Comparison of ENCODE assay signal across 8 cellular contexts in the genomic region with DNA sequence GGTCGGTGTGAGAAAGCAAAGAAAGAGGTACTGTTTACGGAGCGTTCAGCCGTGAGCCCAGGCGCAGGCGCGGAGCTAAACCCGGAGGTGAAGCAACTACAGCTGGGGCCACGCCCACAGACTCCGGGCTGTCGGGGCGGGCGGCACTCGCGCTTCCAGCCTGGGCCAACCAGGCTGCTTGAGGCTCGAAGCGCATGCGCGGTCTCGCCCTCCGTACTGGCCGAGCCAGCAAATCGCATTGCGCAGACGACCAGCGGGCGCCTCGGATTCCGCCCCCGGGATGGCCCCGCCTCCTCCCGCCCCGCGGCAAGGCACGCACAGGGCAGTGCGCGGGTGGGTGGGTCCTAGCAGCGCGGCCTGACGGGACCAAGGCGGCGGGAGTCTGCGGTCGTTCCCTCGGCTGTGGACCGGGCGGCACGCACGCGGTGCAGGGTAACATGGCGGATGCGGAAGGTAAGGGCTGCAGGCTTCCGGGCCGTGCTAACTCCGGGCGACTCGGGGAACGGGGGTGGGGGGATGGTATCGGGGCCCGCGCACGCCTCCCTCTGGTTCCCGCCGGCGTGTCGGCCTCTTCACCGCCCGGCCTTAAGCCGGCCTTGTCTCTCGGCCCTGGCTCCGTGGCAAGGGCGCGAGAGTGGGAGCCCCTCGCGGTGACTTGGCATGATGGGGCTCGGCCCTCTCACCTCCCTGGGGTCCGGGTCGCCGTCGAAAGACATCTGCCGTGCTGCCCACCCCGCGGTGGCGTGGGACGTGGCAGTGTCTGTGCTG. TPM values are rescaled to one million over a fixed set of nuclear protein-coding genes. Genes with fewer than 3 reads are reported as not detected.
A peak's percentile ranks its signal among the peaks of the same experiment; 100 is the strongest.
DNase-seq lines count a peak whose midpoint lies in the region; TF ChIP-seq lines count a peak whose summit lies in the region.

A gene (plus strand): TSS at position 336 of the 768 bp plus-strand sequence. CDS start 102 bp downstream, at position 438.

- peak within 1 kb of the TSS; percentile 88 for H3K4me3 Mint-ChIP-seq in activated T-helper 2 cell treated with anti-CD3 and anti-CD28 coated beads, Interferon-gamma antibody, Interleukin-2, Interleukin-4, amounts not matched to agents 10 μg/mL and 5 μg/mL and 100 μg/mL, durations not matched to agents 14 hours and 24 hours and 36 hours (ENCODE audit: low read depth)
- peak within 1 kb of the TSS; percentile 88 to 92 (median 92) for H3K4me3 Mint-ChIP-seq in nephron
- H3K4me3 Mint-ChIP-seq in stimulated activated naive CD8-positive, alpha-beta T cell treated with anti-CD3 and anti-CD28 coated beads, Interleukin-15, Interleukin-2, amounts not matched to agents 100 ng/mL and 50 ng/mL, for 24 hours: peak within 1 kb of the TSS; percentile 87

- peak within 1 kb of the TSS; percentile 82 for H3K27ac ChIP-seq in RWPE1

- peaks cover 19% of the 10 kb centered on the region for H3K4me1 Mint-ChIP-seq in activated T-helper 2 cell treated with anti-CD3 and anti-CD28 coated beads, Interferon-gamma antibody, Interleukin-2, Interleukin-4, amounts not matched to agents 10 μg/mL and 5 μg/mL and 100 μg/mL, durations not matched to agents 14 hours and 24 hours and 36 hours (ENCODE audit: low read depth)
- H3K4me1 Mint-ChIP-seq in nephron: peaks cover 14% of the 10 kb centered on the region
- H3K4me1 Mint-ChIP-seq in stimulated activated naive CD8-positive, alpha-beta T cell treated with anti-CD3 and anti-CD28 coated beads, Interleukin-15, Interleukin-2, amounts not matched to agents 100 ng/mL and 50 ng/mL, for 24 hours (ENCODE audit: low read depth): peaks cover 43% of the 10 kb centered on the region

- peaks cover 34% of the 10 kb centered on the region for H3K36me3 Mint-ChIP-seq in activated T-helper 2 cell treated with anti-CD3 and anti-CD28 coated beads, Interferon-gamma antibody, Interleukin-2, Interleukin-4, amounts not matched to agents 10 μg/mL and 5 μg/mL and 100 μg/mL, durations not matched to agents 14 hours and 24 hours and 36 hours (ENCODE audit: low read depth)
- peaks cover 23% of the 10 kb centered on the region for H3K36me3 Mint-ChIP-seq in nephron (ENCODE audit: low read depth)
- peaks cover 30% of the 10 kb centered on the region for H3K36me3 Mint-ChIP-seq in stimulated activated naive CD8-positive, alpha-beta T cell treated with anti-CD3 and anti-CD28 coated beads, Interleukin-15, Interleukin-2, amounts not matched to agents 100 ng/mL and 50 ng/mL, for 24 hours (ENCODE audit: low read depth)

- POLR2A ChIA-PET in RWPE1 (lab: Yijun Ruan, JAX; ENCODE audit: low non-redundant PET): interaction anchor here (1.2 kb wide), 1 partner anchor 12 kb away, joined by 3 read pairs; a partner anchor contains a TSS

- intact Hi-C loops in activated T-helper 2 cell treated with anti-CD3 and anti-CD28 coated beads, Interferon-gamma antibody, Interleukin-2, Interleukin-4, amounts not matched to agents 10 μg/mL and 5 μg/mL and 100 μg/mL, durations not matched to agents 14 hours and 24 hours and 36 hours (cut with micrococcal nuclease): loop anchor here (2.0 to 5.0 kb wide), 2 partner anchors 42 to 80 kb away; a partner anchor contains a TSS

- H3K4me3 ChIP-seq in LNCaP clone FGC (ENCODE audit: low read depth, low read length) (peak within 1 kb of the TSS; percentile 83), fibroblast of pulmonary artery (replicated peaks; ENCODE audit: low read depth, low read length) (peak within 1 kb of the TSS; percentile 69)

- CTCF ChIA-PET in RWPE1 (lab: Yijun Ruan, JAX): no interaction called here

- H3K9me3 Mint-ChIP-seq in activated T-helper 2 cell treated with anti-CD3 and anti-CD28 coated beads, Interferon-gamma antibody, Interleukin-2, Interleukin-4, amounts not matched to agents 10 μg/mL and 5 μg/mL and 100 μg/mL, durations not matched to agents 14 hours and 24 hours and 36 hours: no peaks in the 10 kb centered on the region
- H3K9me3 Mint-ChIP-seq in nephron: peaks cover 3% of the 10 kb centered on the region
- H3K9me3 Mint-ChIP-seq in stimulated activated naive CD8-positive, alpha-beta T cell treated with anti-CD3 and anti-CD28 coated beads, Interleukin-15, Interleukin-2, amounts not matched to agents 100 ng/mL and 50 ng/mL, for 24 hours: no peaks in the 10 kb centered on the region

- H3K27me3 Mint-ChIP-seq in activated T-helper 2 cell treated with anti-CD3 and anti-CD28 coated beads, Interferon-gamma antibody, Interleukin-2, Interleukin-4, amounts not matched to agents 10 μg/mL and 5 μg/mL and 100 μg/mL, durations not matched to agents 14 hours and 24 hours and 36 hours (ENCODE audit: low read depth): no peaks in the 10 kb centered on the region
- H3K27me3 Mint-ChIP-seq in nephron (ENCODE audit: low read depth): no peaks in the 10 kb centered on the region
- no peaks in the 10 kb centered on the region for H3K27me3 Mint-ChIP-seq in stimulated activated naive CD8-positive, alpha-beta T cell treated with anti-CD3 and anti-CD28 coated beads, Interleukin-15, Interleukin-2, amounts not matched to agents 100 ng/mL and 50 ng/mL, for 24 hours

- peak within 1 kb of the TSS; percentile 91 for H3K27ac Mint-ChIP-seq in activated T-helper 2 cell treated with anti-CD3 and anti-CD28 coated beads, Interferon-gamma antibody, Interleukin-2, Interleukin-4, amounts not matched to agents 10 μg/mL and 5 μg/mL and 100 μg/mL, durations not matched to agents 14 hours and 24 hours and 36 hours
- H3K27ac Mint-ChIP-seq in nephron: peak within 1 kb of the TSS; percentile 96 to 98 (median 96)
- H3K27ac Mint-ChIP-seq in stimulated activated naive CD8-positive, alpha-beta T cell treated with anti-CD3 and anti-CD28 coated beads, Interleukin-15, Interleukin-2, amounts not matched to agents 100 ng/mL and 50 ng/mL, for 24 hours: peak within 1 kb of the TSS; percentile 94

- DNase-seq in EL (peak; percentile 93), GOT3 (lab: John Stamatoyannopoulos, UW) (peak; percentile 87), LNCaP clone FGC (ENCODE audit: low read depth) (peak; percentile 87), RWPE1 (ENCODE audit: low spot score) (peak; percentile 88), fibroblast of pulmonary artery (ENCODE audit: low read depth) (peak; percentile 96)
- DNase-seq in activated T-helper 2 cell treated with anti-CD3 and anti-CD28 coated beads, Interferon-gamma antibody, Interleukin-2, Interleukin-4, amounts not matched to agents 10 μg/mL and 5 μg/mL and 100 μg/mL, durations not matched to agents 14 hours and 24 hours and 36 hours (ENCODE audit: low spot score): peak; percentile 94

- 0 out of 2 replicates have a peak, but pooled peaks have one; percentile 0 for TF ChIP-seq CTCF in LNCaP clone FGC (IDR thresholded peaks at IDR 0.05; ENCODE audit: control insufficient read depth, extremely low read depth, insufficient read depth)
- TF ChIP-seq CTCF in RWPE1 (conservative IDR thresholded peaks at IDR 0.05; ENCODE audit: low read depth): peak; percentile 13; the same call in 1 of the 2 replicates
- TF ChIP-seq CTCF in fibroblast of pulmonary artery (IDR thresholded peaks at IDR 0.05; ENCODE audit: low read length, missing control alignments): no peak
- peak in 1 of 3 experiments; percentile 14 for TF ChIP-seq CTCF in nephron (IDR thresholded peaks at IDR 0.05; ENCODE audit: unreplicated experiment in 3 of 3)

RNA-seq across cellular contexts. Expression of the gene that starts here (rescaled TPM):
- 150 TPM in 2 replicates for total RNA-seq in activated T-helper 2 cell treated with anti-CD3 and anti-CD28 coated beads, Interferon-gamma antibody, Interleukin-2, Interleukin-4, amounts not matched to agents 10 μg/mL and 5 μg/mL and 100 μg/mL, durations not matched to agents 14 hours and 24 hours and 36 hours

Comparison
In these comparisons a context has a peak if more than half of its experiments do, and no peak if none do; other contexts are left out.
1. Peak in every context shown above with its lines: DNase-seq, H3K4me3 ChIP-seq and H3K27ac ChIP-seq.